ENCODE assay signal across 9 cellular contexts in the genomic region with DNA sequence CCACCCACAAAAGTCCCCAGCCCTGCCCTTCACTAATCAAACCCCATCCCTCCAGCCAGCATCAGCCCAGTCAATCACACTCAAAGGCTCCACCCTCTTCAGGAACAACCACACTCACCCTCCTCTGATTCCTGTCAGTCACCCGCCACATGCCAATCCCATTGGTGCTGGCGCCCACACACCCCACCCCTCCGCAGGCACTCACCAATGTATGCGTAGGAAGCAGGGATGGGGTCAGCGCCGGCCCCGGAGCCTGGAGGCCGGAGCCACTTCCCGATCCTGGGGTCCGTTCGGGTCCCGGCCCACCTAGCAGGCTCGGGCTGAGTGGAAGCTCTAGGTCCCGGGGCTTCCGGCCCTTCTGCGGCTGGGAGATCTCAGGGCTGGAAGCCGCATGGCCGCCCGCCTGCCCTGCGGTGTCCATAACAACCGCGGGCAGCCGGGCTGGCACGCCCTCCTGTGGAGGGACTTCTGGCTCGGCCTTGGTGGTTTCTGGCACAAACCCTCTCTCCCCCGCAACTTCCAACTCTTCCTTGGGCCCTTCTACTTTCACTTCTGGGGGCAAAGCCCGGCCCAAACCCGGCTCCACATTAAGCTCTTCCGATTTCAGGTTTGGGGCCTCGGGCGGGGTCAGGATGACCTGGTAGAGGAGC. TPM values are rescaled to one million over a fixed set of nuclear protein-coding genes. Genes with fewer than 3 reads are reported as not detected.
DNase-seq lines count a peak whose midpoint lies in the region; ATAC-seq, FAIRE-seq and TF ChIP-seq lines count a peak whose summit lies in the region.
"Had no signal": no experiment of that assay in that cellular context is flagged by ENCODE, and none has a peak within 500 bp of the region (broad histone marks: within the 10 kb centered on the region; RNA-seq: fewer than 3 reads in every experiment).

No MANE protein-coding gene starts in this region.

- ATAC-seq in GM19328 (IDR thresholded peaks at IDR 0.05; ENCODE audit: unreplicated experiment), result peak; percentile 55
- ATAC-seq: body of pancreas had no signal

- no peak for TF ChIP-seq POLR2A in H54 (IDR thresholded peaks at IDR 0.05; ENCODE audit: low read depth, low read length)

- CTCF ChIA-PET in A673 (lab: Charles Lee), result no interaction called here

- POLR2A ChIA-PET in A673 (lab: Charles Lee; ENCODE audit: low non-redundant PET), result no interaction called here

- DNase-seq in SK-MEL-5 (ENCODE audit: low read depth, low spot score), result peak; percentile 84
- peak; percentile 44 to 85 for DNase-seq in dermis microvascular lymphatic vessel endothelial cell (ENCODE audit: low read depth in 2 of 2)
- no peak for DNase-seq in A673 (ENCODE audit: low spot score)
- DNase-seq in H54 (ENCODE audit: insufficient read length, low spot score), result no peak
- no peak for DNase-seq in dedifferentiated amniotic fluid mesenchymal stem cell (ENCODE audit: extremely low spot score)
- no peak for DNase-seq in HT-29 (ENCODE audit: low spot score)

- H3K36me3 ChIP-seq in parathyroid adenoma (ENCODE audit: control insufficient read depth, insufficient read depth, low read length) (no peaks in the 10 kb centered on the region), A673 (ENCODE audit: insufficient read depth, low read length, poor library complexity, severe bottlenecking) (peaks cover 36% of the 10 kb centered on the region)

- no peak overlapping the region for H3K4me3 ChIP-seq in parathyroid adenoma (ENCODE audit: low read depth, low read length)
- H3K4me3 ChIP-seq in A673 (ENCODE audit: low read depth, low read length, poor library complexity, severe bottlenecking), result no peak overlapping the region
- H3K4me3 ChIP-seq: body of pancreas had no signal

- intact Hi-C loops in A673 (cut with micrococcal nuclease; ENCODE audit: unreplicated experiment), result no loop called here

- no peaks in the 10 kb centered on the region for H3K9me3 ChIP-seq in parathyroid adenoma (ENCODE audit: control insufficient read depth, low read length)
- no peaks in the 10 kb centered on the region for H3K9me3 ChIP-seq in A673 (ENCODE audit: low read depth, low read length, poor library complexity, severe bottlenecking)
- H3K9me3 ChIP-seq: body of pancreas had no signal

- in situ Hi-C loops in SK-MEL-5 (cut with HindIII; ENCODE audit: low pct_unique_long_range_greater_than_20kb, low sequenced_read_pairs), result no loop called here

- no TSS peak for BruUV-seq in A673 (replicated peaks; lab: Mats Ljungman, UMichigan)

- H3K79me2 ChIP-seq in parathyroid adenoma, result no peaks in the 10 kb centered on the region

- H3K4me1 ChIP-seq in parathyroid adenoma (no peaks in the 10 kb centered on the region), A673 (ENCODE audit: insufficient read depth, low read length, poor library complexity, severe bottlenecking) (no peaks in the 10 kb centered on the region)
- H3K4me1 ChIP-seq: body of pancreas had no signal

- H3K27me3 ChIP-seq in parathyroid adenoma (ENCODE audit: control insufficient read depth, insufficient read depth, low read length) (no peaks in the 10 kb centered on the region), A673 (replicated peaks; ENCODE audit: insufficient read depth, low read depth, low read length, poor library complexity) (no peaks in the 10 kb centered on the region)
- H3K27me3 ChIP-seq: body of pancreas had no signal

- H3K9ac ChIP-seq in parathyroid adenoma, result no peak overlapping the region

- no peak overlapping the region for H3K4me2 ChIP-seq in parathyroid adenoma (ENCODE audit: low read length)

- TF ChIP-seq CTCF in parathyroid adenoma (IDR thresholded peaks at IDR 0.05), result peak; percentile 52
- TF ChIP-seq CTCF in A673 (conservative IDR thresholded peaks at IDR 0.05; ENCODE audit: low read depth, low read length), result no peak

- H3K27ac ChIP-seq in parathyroid adenoma (peak overlapping the region; percentile 11), A673 (ENCODE audit: low read depth, low read length, poor library complexity, severe bottlenecking) (no peak overlapping the region)
- H3K27ac ChIP-seq: body of pancreas had no signal

- H2AFZ ChIP-seq in parathyroid adenoma, result peak overlapping the region; percentile 31

- FAIRE-seq in H54 (lab: Jason Lieb, UNC), result no peak

RNA-seq across cellular contexts. Expression of gene CFP, which starts 7.9 kb away (rescaled TPM):
- 0.95 TPM in 1 of 2 replicates, not detected in the other for total RNA-seq in SK-MEL-5 (2014; rRNA removed; shearing (Covaris generic))
- not detected in 2 replicates for polyA plus RNA-seq in SK-MEL-5 (2015; cell fraction: cytosol; rRNA removed)
- 0.41 and 3.6 TPM in 2 replicates for polyA plus RNA-seq in SK-MEL-5 (2015; cell fraction: nucleus; rRNA removed)
- total RNA-seq in dermis microvascular lymphatic vessel endothelial cell, result 0.13 and 0.26 TPM in 2 replicates
- 1.9 and 2.3 TPM in 2 replicates for total RNA-seq in A673 (2021)
- 0.21 and 0.56 TPM in 2 replicates for total RNA-seq in HT-29 (2014; rRNA removed; shearing (Covaris generic))

RNA-seq across cellular contexts. Expression of gene ELK1, which starts 12.7 kb away (rescaled TPM):
- total RNA-seq in SK-MEL-5 (2014; rRNA removed; shearing (Covaris generic)), result 35.1 and 39.9 TPM in 2 replicates
- polyA plus RNA-seq in SK-MEL-5 (2015; cell fraction: cytosol; rRNA removed), result 71.3 and 89.5 TPM in 2 replicates
- polyA plus RNA-seq in SK-MEL-5 (2015; cell fraction: nucleus; rRNA removed), result 17.2 and 20.2 TPM in 2 replicates
- total RNA-seq in dermis microvascular lymphatic vessel endothelial cell (8.6 and 14.7 TPM in 2 replicates), A673 (2021) (47.6 and 49.7 TPM in 2 replicates)
- total RNA-seq in HT-29 (2014; rRNA removed; shearing (Covaris generic)), result 53.4 and 55.5 TPM in 2 replicates

RNA-seq across cellular contexts. Expression of gene SYN1, which starts 18.0 kb away (rescaled TPM):
- total RNA-seq in SK-MEL-5 (2014; rRNA removed; shearing (Covaris generic)), result 0.05 TPM in 1 of 2 replicates, not detected in the other
- polyA plus RNA-seq in SK-MEL-5 (2015; cell fraction: cytosol; rRNA removed), result 0.11 and 0.13 TPM in 2 replicates
- polyA plus RNA-seq in SK-MEL-5 (2015; cell fraction: nucleus; rRNA removed), result 0.05 TPM in 1 of 2 replicates, not detected in the other
- total RNA-seq in dermis microvascular lymphatic vessel endothelial cell (under 0.01 and 0.13 TPM in 2 replicates), A673 (2021) (8.1 and 9.2 TPM in 2 replicates)
- total RNA-seq in HT-29 (2014; rRNA removed; shearing (Covaris generic)), result not detected in 2 replicates

RNA-seq across cellular contexts. Expression of gene UXT, which starts 21.3 kb away (rescaled TPM):
- total RNA-seq in SK-MEL-5 (2014; rRNA removed; shearing (Covaris generic)), result 143 and 164 TPM in 2 replicates
- 105 and 115 TPM in 2 replicates for polyA plus RNA-seq in SK-MEL-5 (2015; cell fraction: cytosol; rRNA removed)
- polyA plus RNA-seq in SK-MEL-5 (2015; cell fraction: nucleus; rRNA removed), result 42.2 and 64.3 TPM in 2 replicates
- 118 and 124 TPM in 2 replicates for total RNA-seq in dermis microvascular lymphatic vessel endothelial cell
- total RNA-seq in A673 (2021), result 88.1 and 110 TPM in 2 replicates
- total RNA-seq in HT-29 (2014; rRNA removed; shearing (Covaris generic)), result 164 and 167 TPM in 2 replicates

RNA-seq across cellular contexts. Expression of gene TIMP1, which starts 55.4 kb away (rescaled TPM):
- 265 and 283 TPM in 2 replicates for total RNA-seq in SK-MEL-5 (2014; rRNA removed; shearing (Covaris generic))
- 422 and 561 TPM in 2 replicates for polyA plus RNA-seq in SK-MEL-5 (2015; cell fraction: cytosol; rRNA removed)
- 63.6 and 69.6 TPM in 2 replicates for polyA plus RNA-seq in SK-MEL-5 (2015; cell fraction: nucleus; rRNA removed)
- total RNA-seq in dermis microvascular lymphatic vessel endothelial cell, result 75.2 and 295 TPM in 2 replicates
- total RNA-seq in A673 (2021), result 386 and 471 TPM in 2 replicates
- 116 and 127 TPM in 2 replicates for total RNA-seq in HT-29 (2014; rRNA removed; shearing (Covaris generic))

Comparison
In these comparisons a context has a peak if more than half of its experiments do, and no peak if none do; other contexts are left out.
1. DNase-seq: peak in SK-MEL-5 (single experiment) and dermis microvascular lymphatic vessel endothelial cell (2 of 2); none in A673 (single experiment), H54 (single experiment), dedifferentiated amniotic fluid mesenchymal stem cell (single experiment) and HT-29 (single experiment).